10 cellular contexts compared by ENCODE assay signal in the genomic region with DNA sequence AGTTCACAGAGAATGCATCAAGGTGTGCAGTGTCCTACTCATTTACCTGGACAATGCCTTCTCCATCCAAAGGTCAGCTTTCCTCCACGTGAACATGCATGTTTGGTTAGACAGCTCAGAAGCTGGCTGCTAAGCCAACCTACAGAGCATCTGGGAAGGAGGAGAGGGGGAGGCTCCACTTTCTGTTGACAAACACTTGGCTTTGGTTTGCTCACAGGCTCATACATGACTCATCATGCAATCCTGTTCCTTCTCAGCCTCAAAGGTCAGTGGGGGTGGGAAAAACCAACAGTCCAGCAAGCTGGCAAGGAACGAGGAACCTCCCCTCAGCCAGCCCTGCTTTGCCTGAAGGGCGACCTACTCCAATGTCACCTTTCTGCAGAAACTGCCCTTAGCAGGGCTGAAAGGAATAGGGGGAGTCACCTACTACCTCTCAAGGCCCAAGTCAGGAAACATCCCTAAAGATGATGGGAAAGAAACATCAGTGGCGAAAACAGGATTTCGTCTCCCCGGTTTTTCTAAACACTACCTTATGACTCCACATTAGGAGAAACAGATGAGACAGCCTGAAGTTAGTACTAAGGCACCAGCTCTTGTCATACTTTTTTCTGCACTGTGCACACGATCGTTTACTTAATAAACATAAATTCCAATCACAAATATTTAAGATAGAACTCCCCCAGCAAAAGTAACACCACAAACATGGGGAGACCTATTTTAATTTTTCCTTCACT. TPM values are rescaled to one million over a fixed set of nuclear protein-coding genes. Genes with fewer than 3 reads are reported as not detected.
DNase-seq lines count a peak whose midpoint lies in the region; TF ChIP-seq lines count a peak whose summit lies in the region.
"Had no signal": no experiment of that assay in that cellular context is flagged by ENCODE, and none has a peak within 500 bp of the region (broad histone marks: within the 10 kb centered on the region; RNA-seq: fewer than 3 reads in every experiment).

No MANE protein-coding gene starts in this region.

- H2AFZ ChIP-seq in GM23248 (no peak overlapping the region), OCI-LY1 (ENCODE audit: low read length) (no peak overlapping the region), fibroblast of lung (ENCODE audit: low read length) (no peak overlapping the region)

- DNase-seq in GM23248: peak; percentile 96
- DNase-seq in fibroblast of lung (ENCODE audit: low read depth in 2 of 2): peak; percentile 87 to 96
- DNase-seq in renal cortical epithelial cell (ENCODE audit: low read depth): peak; percentile 99
- no peak for DNase-seq in hippocampal formation (lab: John Stamatoyannopoulos, UW)
- DNase-seq in occipital lobe (lab: John Stamatoyannopoulos, UW): no peak
- DNase-seq in vagina (ENCODE audit: extremely low spot score in 2 of 2): no peak
- no peak for DNase-seq in activated T-cell treated with anti-CD3 and anti-CD28 coated beads, Interleukin-2, amount 50 U/mL, for 24 hours
- DNase-seq: stimulated activated naive B cell treated with anti-CD40 and anti-IgM and Interleukin-4, amounts not matched to agents 10 μg/mL and 1 μg/mL and 100 μg/mL, for 72 hours had no signal

- H3K9me3 Mint-ChIP-seq in activated T-cell treated with anti-CD3 and anti-CD28 coated beads, Interleukin-2, amount 50 U/mL, for 24 hours: no peaks in the 10 kb centered on the region
- H3K9me3 Mint-ChIP-seq: stimulated activated naive B cell treated with anti-CD40 and anti-IgM and Interleukin-4, amounts not matched to agents 10 μg/mL and 1 μg/mL and 100 μg/mL, for 72 hours had no signal

- H3K27me3 ChIP-seq in GM23248 (replicated peaks; ENCODE audit: insufficient read depth) (no peaks in the 10 kb centered on the region), OCI-LY1 (ENCODE audit: insufficient read depth, low read length) (no peaks in the 10 kb centered on the region), fibroblast of lung (ENCODE audit: control insufficient read depth, insufficient read depth, low read length) (no peaks in the 10 kb centered on the region), vagina (no peaks in the 10 kb centered on the region)
- H3K27me3 ChIP-seq: dorsolateral prefrontal cortex had no signal

- peaks cover 63% of the 10 kb centered on the region for H3K36me3 Mint-ChIP-seq in activated T-cell treated with anti-CD3 and anti-CD28 coated beads, Interleukin-2, amount 50 U/mL, for 24 hours (ENCODE audit: low read depth)

- peaks cover 13% of the 10 kb centered on the region; the same call in 1 of the 2 replicates for H3F3A ChIP-seq in GM23248 (ENCODE audit: insufficient read depth)
- H3F3A ChIP-seq in OCI-LY1 (ENCODE audit: insufficient read depth, low read length): no peaks in the 10 kb centered on the region

- H3K4me3 ChIP-seq in GM23248: peak overlapping the region; percentile 23; the same call in 1 of the 2 replicates
- H3K4me3 ChIP-seq in OCI-LY1 (ENCODE audit: low read depth, low read length, poor library complexity, severe bottlenecking): no peak overlapping the region
- peak overlapping the region in 1 of 4 experiments; percentile 9 for H3K4me3 ChIP-seq in fibroblast of lung (replicated peaks in 1 of 4; ENCODE audit: control extremely low read depth in 1 of 4, insufficient read depth in 1 of 4, low read depth in 3 of 4, low read length in 4 of 4)
- no peak overlapping the region for H3K4me3 ChIP-seq in vagina
- H3K4me3 ChIP-seq: dorsolateral prefrontal cortex had no signal

- no peak overlapping the region for H3K27ac Mint-ChIP-seq in activated T-cell treated with anti-CD3 and anti-CD28 coated beads, Interleukin-2, amount 50 U/mL, for 24 hours
- H3K27ac Mint-ChIP-seq: stimulated activated naive B cell treated with anti-CD40 and anti-IgM and Interleukin-4, amounts not matched to agents 10 μg/mL and 1 μg/mL and 100 μg/mL, for 72 hours had no signal

- no peak for TF ChIP-seq CTCF in OCI-LY1 (IDR thresholded peaks at IDR 0.05; ENCODE audit: low read length)
- TF ChIP-seq CTCF in fibroblast of lung (conservative IDR thresholded peaks at IDR 0.05 in 1 of 2, IDR thresholded peaks at IDR 0.05 in 1 of 2; ENCODE audit: low read depth in 1 of 2, low read length in 2 of 2): no peak
- TF ChIP-seq CTCF in vagina (IDR thresholded peaks at IDR 0.05): no peak

- intact Hi-C loops in vagina (cut with DNase I): no loop called here

- H4K20me1 ChIP-seq in GM23248 (ENCODE audit: insufficient read depth) (no peaks in the 10 kb centered on the region), OCI-LY1 (ENCODE audit: insufficient read depth, low read length) (no peaks in the 10 kb centered on the region), fibroblast of lung (ENCODE audit: control insufficient read depth, extremely low read depth, insufficient read depth, low read length) (no peaks in the 10 kb centered on the region)

- peak overlapping the region; percentile 63 for H3K4me2 ChIP-seq in GM23248 (ENCODE audit: unreplicated experiment)
- no peak overlapping the region for H3K4me2 ChIP-seq in OCI-LY1 (ENCODE audit: low read length)
- H3K4me2 ChIP-seq in fibroblast of lung (ENCODE audit: extremely low read depth, insufficient read depth, low read length): peak overlapping the region; percentile 1

- H3K79me2 ChIP-seq in GM23248 (ENCODE audit: insufficient read depth) (peaks cover 22% of the 10 kb centered on the region; the same call in 1 of the 2 replicates), OCI-LY1 (ENCODE audit: insufficient read depth, low read length) (0 out of 2 replicates have a peak, but pooled peaks cover 5% of the 10 kb centered on the region), fibroblast of lung (ENCODE audit: control insufficient read depth, insufficient read depth, low read length) (no peaks in the 10 kb centered on the region)

- peaks cover 28% of the 10 kb centered on the region for H3K4me1 Mint-ChIP-seq in activated T-cell treated with anti-CD3 and anti-CD28 coated beads, Interleukin-2, amount 50 U/mL, for 24 hours (ENCODE audit: low read depth)
- H3K4me1 Mint-ChIP-seq: stimulated activated naive B cell treated with anti-CD40 and anti-IgM and Interleukin-4, amounts not matched to agents 10 μg/mL and 1 μg/mL and 100 μg/mL, for 72 hours had no signal

- H3K27me3 Mint-ChIP-seq in activated T-cell treated with anti-CD3 and anti-CD28 coated beads, Interleukin-2, amount 50 U/mL, for 24 hours: no peaks in the 10 kb centered on the region
- H3K27me3 Mint-ChIP-seq: stimulated activated naive B cell treated with anti-CD40 and anti-IgM and Interleukin-4, amounts not matched to agents 10 μg/mL and 1 μg/mL and 100 μg/mL, for 72 hours had no signal

- TF ChIP-seq POLR2A in vagina (IDR thresholded peaks at IDR 0.05): no peak

- H3K4me3 Mint-ChIP-seq in activated T-cell treated with anti-CD3 and anti-CD28 coated beads, Interleukin-2, amount 50 U/mL, for 24 hours: no peak overlapping the region
- H3K4me3 Mint-ChIP-seq: stimulated activated naive B cell treated with anti-CD40 and anti-IgM and Interleukin-4, amounts not matched to agents 10 μg/mL and 1 μg/mL and 100 μg/mL, for 72 hours had no signal

- H3K4me1 ChIP-seq in GM23248 (ENCODE audit: insufficient read depth) (peaks cover 12% of the 10 kb centered on the region), OCI-LY1 (ENCODE audit: insufficient read depth, low read length, severe bottlenecking) (peaks cover 36% of the 10 kb centered on the region), fibroblast of lung (ENCODE audit: control insufficient read depth, extremely low read depth, insufficient read depth, low read length) (peaks cover 5% of the 10 kb centered on the region), vagina (peaks cover 9% of the 10 kb centered on the region)

- H3K9me2 ChIP-seq in GM23248 (ENCODE audit: insufficient read depth): no peaks in the 10 kb centered on the region
- H3K9me2 ChIP-seq in OCI-LY1 (ENCODE audit: low read depth, low read length): no peaks in the 10 kb centered on the region

- H3K27ac ChIP-seq in GM23248 (peak overlapping the region; percentile 49), OCI-LY1 (ENCODE audit: low read depth, low read length, poor library complexity, severe bottlenecking) (peak overlapping the region; percentile 90), fibroblast of lung (ENCODE audit: insufficient read depth, low read length) (peak overlapping the region; percentile 23), vagina (no peak overlapping the region)
- H3K27ac ChIP-seq: dorsolateral prefrontal cortex had no signal

- in situ Hi-C loops in GM23248 (cut with MboI): no loop called here

- H3K36me3 ChIP-seq in GM23248 (ENCODE audit: low read depth): no peaks in the 10 kb centered on the region
- peaks cover 38% of the 10 kb centered on the region; the same call in 1 of the 2 replicates for H3K36me3 ChIP-seq in OCI-LY1 (ENCODE audit: insufficient read depth, low read length)
- no peaks in the 10 kb centered on the region for H3K36me3 ChIP-seq in fibroblast of lung (ENCODE audit: control insufficient read depth, insufficient read depth, low read length)
- H3K36me3 ChIP-seq in vagina: peaks cover 0 to 19% of the 10 kb centered on the region in 2 donors

- 27 to 28% methylated on average over 8 of the region's 8 CpGs for WGBS in GM23248 (ENCODE audit: low coverage in 1 of 2, low lambda C conversion rate in 2 of 2, missing lambda C conversion rate in 2 of 2), 2 experiments

- H3K9ac ChIP-seq in GM23248 (no peak overlapping the region), OCI-LY1 (ENCODE audit: low read length) (no peak overlapping the region), fibroblast of lung (ENCODE audit: insufficient read depth, low read length) (no peak overlapping the region)

- H3K9me3 ChIP-seq in GM23248 (ENCODE audit: low read depth) (no peaks in the 10 kb centered on the region), OCI-LY1 (ENCODE audit: low read length) (no peaks in the 10 kb centered on the region), fibroblast of lung (ENCODE audit: control insufficient read depth, insufficient read depth, low read depth, low read length) (no peaks in the 10 kb centered on the region), vagina (no peaks in the 10 kb centered on the region)

RNA-seq across cellular contexts. Expression of gene RELL1, which starts 37.9 kb away (rescaled TPM):
- 39.2 and 42.5 TPM in 2 replicates for total RNA-seq in GM23248 (2014; rRNA removed; shearing (Covaris generic))
- 7.7 TPM in 2 replicates for polyA plus RNA-seq in GM23248 (2016; fragmentation: Nextera tagmentation; extraction: Ambion mirVana)
- total RNA-seq in fibroblast of lung: 65.0 and 71.0 TPM in 2 replicates
- 14.3 and 16.1 TPM in 2 replicates for polyA plus RNA-seq in fibroblast of lung
- polyA plus RNA-seq in fibroblast of lung (2012): 7.0 and 9.0 TPM in 2 replicates
- polyA minus RNA-seq in fibroblast of lung (ENCODE audit: low replicate concordance): 12.2 and 21.0 TPM in 2 replicates
- total RNA-seq in renal cortical epithelial cell: 71.7 and 171 TPM in 2 replicates
- 40.6 TPM for total RNA-seq in occipital lobe
- total RNA-seq in vagina: 38.8 TPM

Comparison
In these comparisons a context has a peak if more than half of its experiments do, and no peak if none do; other contexts are left out.
1. DNase-seq: peak in GM23248 (single experiment), fibroblast of lung (2 of 2) and renal cortical epithelial cell (single experiment); none in hippocampal formation (0 of 2), occipital lobe (single experiment), vagina (0 of 2) and activated T-cell treated with anti-CD3 and anti-CD28 coated beads, Interleukin-2, amount 50 U/mL, for 24 hours (single experiment).